In genomic region chr14:103104654-103105511, GRCh38 we compare ENCODE assay signal across 8 cellular contexts. TPM values are rescaled to one million over a fixed set of nuclear protein-coding genes. Genes with fewer than 3 reads are reported as not detected.
DNase-seq lines count a peak whose midpoint lies in the region; ATAC-seq and TF ChIP-seq lines count a peak whose summit lies in the region.

No MANE protein-coding gene starts in this region.

- TF ChIP-seq CTCF in lung (IDR thresholded peaks at IDR 0.05; ENCODE audit: control extremely low read depth, extremely low read depth): peak; percentile 86

- H3K27ac ChIP-seq in BLaER1 (no peak overlapping the region), lung (ENCODE audit: low read depth in 1 of 2, low read length in 1 of 2) (no peak overlapping the region)

- WGBS in lung, 2 donors: 8 to 9% methylated on average over 39 to 61 of the region's 61 CpGs

- H3K9ac ChIP-seq in BLaER1: no peak overlapping the region

- H3K9me3 ChIP-seq in BLaER1 (no peaks in the 10 kb centered on the region), lung (ENCODE audit: control insufficient read depth in 2 of 2, insufficient read depth in 1 of 2, low read length in 1 of 2) (peaks cover 0 to 4% of the 10 kb centered on the region in 2 donors)

- peaks cover 54% of the 10 kb centered on the region for H3K27me3 ChIP-seq in BLaER1
- H3K27me3 ChIP-seq in lung (ENCODE audit: control insufficient read depth, insufficient read depth): no peaks in the 10 kb centered on the region

- H3K36me3 ChIP-seq in BLaER1: no peaks in the 10 kb centered on the region
- H3K36me3 ChIP-seq in lung (ENCODE audit: control insufficient read depth in 2 of 2, insufficient read depth in 2 of 2, low read length in 2 of 2): no peaks in the 10 kb centered on the region

- H4K20me1 ChIP-seq in BLaER1: peaks cover 23% of the 10 kb centered on the region

- peak overlapping the region; percentile 65 for H3K4me2 ChIP-seq in BLaER1

- H3K4me1 ChIP-seq in BLaER1 (peaks cover 66% of the 10 kb centered on the region), lung (ENCODE audit: control insufficient read depth in 2 of 2, insufficient read depth in 2 of 2, low read length in 2 of 2) (peaks cover 0 to 23% of the 10 kb centered on the region in 2 donors)

- no peak overlapping the region for H3K4me3 ChIP-seq in BLaER1
- H3K4me3 ChIP-seq in lung: no peak overlapping the region

- DNase-seq in NCI-H1930 (lab: John Stamatoyannopoulos, UW) (peak; percentile 56 to 58), dermis blood vessel endothelial cell (peak; percentile 60), lung (ENCODE audit: low spot score) (peak; percentile 75), SKM-1 (lab: John Stamatoyannopoulos, UW; ENCODE audit: unreplicated experiment) (no peak)
- peak; percentile 44 to 56 for DNase-seq in activated CD4-positive, alpha-beta T cell treated with anti-CD3 and anti-CD28 coated beads, Interleukin-2, amount 50 U/mL, for 24 hours (ENCODE audit: low read depth in 1 of 2, low spot score in 1 of 2)
- peak; percentile 59 to 63 for DNase-seq in stimulated activated CD8-positive, alpha-beta memory T cell treated with anti-CD3 and anti-CD28 coated beads, Interleukin-2, amount 100 ng/mL, for 48 hours (ENCODE audit: low read depth in 2 of 2)

- ATAC-seq in GM21360 (IDR thresholded peaks at IDR 0.05; ENCODE audit: unreplicated experiment) (peak; percentile 43), lung (ENCODE audit: insufficient read depth, low FRiP score) (peak; percentile 87)

RNA-seq across cellular contexts. Expression of gene EXOC3L4, which starts 10.4 kb away (rescaled TPM):
- not detected in 2 replicates for total RNA-seq in dermis blood vessel endothelial cell
- total RNA-seq in lung: 1 to 10 TPM; 3.6 to 4.0 TPM
- 1 to 10 TPM; 3.0 to 4.6 TPM for polyA plus RNA-seq in lung

RNA-seq across cellular contexts. Expression of gene TNFAIP2, which starts 18.4 kb away (rescaled TPM):
- 65.1 and 94.6 TPM in 2 replicates for total RNA-seq in dermis blood vessel endothelial cell
- 100 to 1,000 TPM in 1 of 2 donors, 10 to 100 TPM in 1; 65.6 to 192 TPM for total RNA-seq in lung
- 100 to 1,000 TPM; 260 to 519 TPM for polyA plus RNA-seq in lung

RNA-seq across cellular contexts. Expression of gene LBHD2, which starts 20.9 kb away (rescaled TPM):
- total RNA-seq in dermis blood vessel endothelial cell (not detected in 2 replicates), lung (not detected)
- polyA plus RNA-seq in lung: under 1 TPM in 1 of 2 donors, not detected in 1; 0.08 TPM

RNA-seq across cellular contexts. Expression of gene CDC42BPB, which starts 47.5 kb away (rescaled TPM):
- 118 and 175 TPM in 2 replicates for total RNA-seq in dermis blood vessel endothelial cell
- 10 to 100 TPM; 88.5 to 97.9 TPM for total RNA-seq in lung
- 10 to 100 TPM; 39.3 to 44.6 TPM for polyA plus RNA-seq in lung
